3 cellular contexts compared by ENCODE assay signal in the genomic region with DNA sequence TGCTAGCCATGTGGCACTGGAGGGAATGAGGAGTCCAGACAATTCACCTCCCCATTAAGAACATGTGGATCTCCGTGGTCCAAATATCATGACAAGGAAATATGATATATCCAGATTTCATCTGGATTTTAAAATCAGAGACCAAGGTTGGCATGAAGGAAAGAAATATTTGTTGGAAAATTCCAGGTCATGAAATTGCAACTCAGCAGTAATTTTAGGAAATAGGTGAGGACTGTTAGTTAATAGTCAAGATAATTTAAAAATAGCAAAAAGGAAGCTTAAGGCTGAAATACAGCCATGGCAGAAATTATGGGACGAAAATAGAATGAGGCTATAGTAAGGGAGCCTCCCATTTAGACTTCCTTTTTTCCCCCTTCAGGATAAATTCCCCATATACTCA.
TF ChIP-seq lines count a peak whose summit lies in the region.

No MANE protein-coding gene starts in this region.

TF ChIP-seq in A549, 52 proteins besides CTCF, POLR2A, EP300 and RAD21:
- TF ChIP-seq REST (IDR thresholded peaks at IDR 0.05) (no peak), MAFK (IDR thresholded peaks at IDR 0.05; ENCODE audit: partially characterized antibody) (peak; percentile 54)
TF ChIP-seq in A549: peak in this region for 1.

TF ChIP-seq in IMR-90, 13 proteins besides CTCF, POLR2A, EP300 and RAD21:
- TF ChIP-seq MAZ (IDR thresholded peaks at IDR 0.05; ENCODE audit: borderline replicate concordance, low read depth, low read length) (no peak), MXI1 (IDR thresholded peaks at IDR 0.05; ENCODE audit: borderline replicate concordance, low read depth, low read length) (no peak), MAFK (IDR thresholded peaks at IDR 0.05; ENCODE audit: low read depth, low read length) (peak; percentile 34; the same call in 1 of the 2 replicates), RCOR1 (IDR thresholded peaks at IDR 0.05; ENCODE audit: insufficient replicate concordance, low read length) (no peak)
- TF ChIP-seq, protein P1, sequence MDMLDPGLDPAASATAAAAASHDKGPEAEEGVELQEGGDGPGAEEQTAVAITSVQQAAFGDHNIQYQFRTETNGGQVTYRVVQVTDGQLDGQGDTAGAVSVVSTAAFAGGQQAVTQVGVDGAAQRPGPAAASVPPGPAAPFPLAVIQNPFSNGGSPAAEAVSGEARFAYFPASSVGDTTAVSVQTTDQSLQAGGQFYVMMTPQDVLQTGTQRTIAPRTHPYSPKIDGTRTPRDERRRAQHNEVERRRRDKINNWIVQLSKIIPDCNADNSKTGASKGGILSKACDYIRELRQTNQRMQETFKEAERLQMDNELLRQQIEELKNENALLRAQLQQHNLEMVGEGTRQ (IDR thresholded peaks at IDR 0.05; ENCODE audit: low read depth, low read length), result no peak

TF ChIP-seq in K562, 482 proteins besides CTCF, POLR2A, EP300 and RAD21:
- TF ChIP-seq C11orf30 (IDR thresholded peaks at IDR 0.05; ENCODE audit: low read depth) (peak; percentile 86), LARP7 (IDR thresholded peaks at IDR 0.05) (no peak), ZNF589 (CRISPR knock-in tag; IDR thresholded peaks at IDR 0.05; ENCODE audit: low read depth) (no peak), MGA (IDR thresholded peaks at IDR 0.05) (peak; percentile 39; the same call in 1 of the 2 replicates), TAF7 (tag; IDR thresholded peaks at IDR 0.05) (no peak), ZNF316 (IDR thresholded peaks at IDR 0.05) (peak; percentile 92), MAFG (tag; conservative IDR thresholded peaks at IDR 0.05) (peak; percentile 77), ZBTB2 (IDR thresholded peaks at IDR 0.05) (no peak), MAFF (IDR thresholded peaks at IDR 0.05; ENCODE audit: low read length) (peak; percentile 78), ZNF561 (CRISPR knock-in tag; conservative IDR thresholded peaks at IDR 0.05) (no peak), MAFK (IDR thresholded peaks at IDR 0.05; ENCODE audit: low read length) (peak; percentile 60), ZBTB33 (CRISPR knock-in tag; IDR thresholded peaks at IDR 0.05) (no peak)
- TF ChIP-seq, protein P2, sequence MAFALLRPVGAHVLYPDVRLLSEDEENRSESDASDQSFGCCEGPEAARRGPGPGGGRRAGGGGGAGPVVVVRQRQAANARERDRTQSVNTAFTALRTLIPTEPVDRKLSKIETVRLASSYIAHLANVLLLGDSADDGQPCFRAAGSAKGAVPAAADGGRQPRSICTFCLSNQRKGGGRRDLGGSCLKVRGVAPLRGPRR (CRISPR knock-in tag; IDR thresholded peaks at IDR 0.05), result no peak
- TF ChIP-seq, protein P3, sequence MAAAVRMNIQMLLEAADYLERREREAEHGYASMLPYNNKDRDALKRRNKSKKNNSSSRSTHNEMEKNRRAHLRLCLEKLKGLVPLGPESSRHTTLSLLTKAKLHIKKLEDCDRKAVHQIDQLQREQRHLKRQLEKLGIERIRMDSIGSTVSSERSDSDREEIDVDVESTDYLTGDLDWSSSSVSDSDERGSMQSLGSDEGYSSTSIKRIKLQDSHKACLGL (CRISPR knock-in tag; IDR thresholded peaks at IDR 0.05; ENCODE audit: borderline replicate concordance, poor library complexity, severe bottlenecking), result no peak
